Comparison of ENCODE assay signal across 8 cellular contexts in the genomic region with DNA sequence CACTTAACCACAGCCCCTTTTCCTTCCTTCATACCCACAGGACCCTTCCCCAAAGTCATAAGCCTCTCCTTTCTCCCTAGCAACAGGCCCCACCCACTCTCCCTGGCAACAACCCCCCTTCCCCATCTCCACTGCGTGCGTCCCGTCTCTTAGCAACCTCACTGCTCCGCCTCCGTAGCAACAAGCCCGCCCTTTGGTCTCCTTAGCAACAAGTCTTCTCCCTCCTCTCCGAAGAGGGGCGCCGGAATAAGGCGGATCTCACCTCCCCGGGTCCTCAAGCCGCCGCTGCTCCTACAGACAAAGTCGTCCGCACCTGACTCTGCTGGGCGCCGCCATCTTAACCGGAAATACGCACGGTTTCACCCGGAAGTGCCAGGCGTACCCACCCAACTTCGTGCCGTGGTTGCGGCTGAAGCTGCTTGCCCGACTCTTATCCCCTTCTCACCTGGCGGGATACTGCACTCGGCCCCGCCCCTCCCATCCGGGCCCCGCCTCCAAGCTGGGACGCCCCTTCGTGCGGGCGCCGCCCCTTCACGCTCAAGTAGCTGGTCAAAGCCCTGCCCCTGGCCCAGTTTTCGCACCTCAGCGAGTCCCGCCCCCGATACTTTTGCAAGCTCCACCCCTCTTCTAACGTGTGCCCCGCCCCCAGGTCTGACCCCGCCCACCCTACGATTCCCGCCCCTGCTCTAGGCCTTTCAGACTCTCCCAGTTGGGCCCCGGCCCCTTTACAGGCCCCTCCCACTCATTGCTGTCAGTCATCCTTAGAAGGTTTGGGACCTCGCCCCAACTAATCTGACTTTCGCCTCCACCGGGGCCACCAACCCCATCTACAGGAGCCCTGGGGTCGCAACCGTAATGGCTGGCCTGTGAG. TPM values are rescaled to one million over a fixed set of nuclear protein-coding genes. Genes with fewer than 3 reads are reported as not detected.
A peak's percentile ranks its signal among the peaks of the same experiment; 100 is the strongest.
DNase-seq lines count a peak whose midpoint lies in the region; ATAC-seq and TF ChIP-seq lines count a peak whose summit lies in the region.

A gene with protein sequence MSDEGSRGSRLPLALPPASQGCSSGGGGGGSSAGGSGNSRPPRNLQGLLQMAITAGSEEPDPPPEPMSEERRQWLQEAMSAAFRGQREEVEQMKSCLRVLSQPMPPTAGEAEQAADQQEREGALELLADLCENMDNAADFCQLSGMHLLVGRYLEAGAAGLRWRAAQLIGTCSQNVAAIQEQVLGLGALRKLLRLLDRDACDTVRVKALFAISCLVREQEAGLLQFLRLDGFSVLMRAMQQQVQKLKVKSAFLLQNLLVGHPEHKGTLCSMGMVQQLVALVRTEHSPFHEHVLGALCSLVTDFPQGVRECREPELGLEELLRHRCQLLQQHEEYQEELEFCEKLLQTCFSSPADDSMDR (minus strand): TSS at position 338 of the 871 bp plus-strand sequence. CDS start 502 bp downstream, outside the sequence.

- H3K27ac Mint-ChIP-seq in nephron progenitor cell, result peak within 1 kb of the TSS; percentile 100
- peak within 1 kb of the TSS; percentile 99 to 100 for H3K27ac Mint-ChIP-seq in stimulated activated naive CD8-positive, alpha-beta T cell treated with anti-CD3 and anti-CD28 coated beads, Interleukin-15, amount 100 ng/mL, for 72 hours

- ATAC-seq in stimulated activated naive CD8-positive, alpha-beta T cell treated with anti-CD3 and anti-CD28 coated beads, Interleukin-15, amount 100 ng/mL, for 72 hours, result peak; percentile 93

- no peaks in the 10 kb centered on the region for H3K27me3 Mint-ChIP-seq in nephron progenitor cell (ENCODE audit: low read depth, poor library complexity)
- no peaks in the 10 kb centered on the region for H3K27me3 Mint-ChIP-seq in stimulated activated naive CD8-positive, alpha-beta T cell treated with anti-CD3 and anti-CD28 coated beads, Interleukin-15, amount 100 ng/mL, for 72 hours

- H3K4me1 Mint-ChIP-seq in nephron progenitor cell, result peaks cover 35% of the 10 kb centered on the region
- H3K4me1 Mint-ChIP-seq in stimulated activated naive CD8-positive, alpha-beta T cell treated with anti-CD3 and anti-CD28 coated beads, Interleukin-15, amount 100 ng/mL, for 72 hours, result peaks cover 70% of the 10 kb centered on the region

- H3K4me3 Mint-ChIP-seq in nephron progenitor cell, result peak within 1 kb of the TSS; percentile 98
- peak within 1 kb of the TSS; percentile 99 to 100 for H3K4me3 Mint-ChIP-seq in stimulated activated naive CD8-positive, alpha-beta T cell treated with anti-CD3 and anti-CD28 coated beads, Interleukin-15, amount 100 ng/mL, for 72 hours

- H3K9me3 ChIP-seq in MG63, result no peaks in the 10 kb centered on the region

- no peaks in the 10 kb centered on the region for H3K36me3 Mint-ChIP-seq in nephron progenitor cell (ENCODE audit: low read depth)

- H3K4me3 ChIP-seq in H7 (ENCODE audit: insufficient read depth, low read depth, low read length), result peak within 1 kb of the TSS; percentile 86
- H3K4me3 ChIP-seq in MG63, result peak within 1 kb of the TSS; percentile 94

- no peaks in the 10 kb centered on the region for H3K27me3 ChIP-seq in H7 (ENCODE audit: control insufficient read depth, insufficient read depth, low read length)
- H3K27me3 ChIP-seq in MG63, result no peaks in the 10 kb centered on the region

- no peak for TF ChIP-seq CTCF in nephron progenitor cell (IDR thresholded peaks at IDR 0.05)

- H3K36me3 ChIP-seq in H7 (replicated peaks; ENCODE audit: control insufficient read depth, insufficient read depth, low read length) (no peaks in the 10 kb centered on the region), MG63 (peaks cover 17% of the 10 kb centered on the region)

- H3K9me3 Mint-ChIP-seq in nephron progenitor cell, result no peaks in the 10 kb centered on the region
- no peaks in the 10 kb centered on the region for H3K9me3 Mint-ChIP-seq in stimulated activated naive CD8-positive, alpha-beta T cell treated with anti-CD3 and anti-CD28 coated beads, Interleukin-15, amount 100 ng/mL, for 72 hours

- peak; percentile 97 for DNase-seq in EH (ENCODE audit: low read depth)
- DNase-seq in H7, result peak; percentile 97
- DNase-seq in MG63, result peak; percentile 94
- peak; percentile 92 for DNase-seq in SHP77 treated with DMSO at 0.1 percent for 48 hours (lab: John Stamatoyannopoulos, UW)
- peak; percentile 97 for DNase-seq in activated effector memory CD4-positive, alpha-beta T cell treated with anti-CD3 and anti-CD28 coated beads, Interleukin-2, amount 50 U/mL, for 16 hours
- DNase-seq in fibroblast of the conjunctiva (ENCODE audit: low read depth), result peak; percentile 91
- peak; percentile 97 for DNase-seq in nephron progenitor cell
- DNase-seq in stimulated activated naive CD8-positive, alpha-beta T cell treated with anti-CD3 and anti-CD28 coated beads, Interleukin-15, amount 100 ng/mL, for 72 hours, result peak; percentile 99

RNA-seq across cellular contexts. Expression of the gene that starts here (rescaled TPM):
- 54.4 and 92.3 TPM in 2 replicates for total RNA-seq in H7 (2014; rRNA removed; shearing (Covaris generic))
- 64.6 and 122 TPM in 2 replicates for total RNA-seq in MG63 (2014; rRNA removed; shearing (Covaris generic); ENCODE audit: low replicate concordance)

Comparison
In these comparisons a context has a peak if more than half of its experiments do, and no peak if none do; other contexts are left out.
1. Peak in every context shown above with its lines: DNase-seq, ATAC-seq and H3K4me3 ChIP-seq.